Comparison of ENCODE assay signal across 8 cellular contexts in genomic region chr10:50623299-50624153, GRCh38. TPM values are rescaled to one million over a fixed set of nuclear protein-coding genes. Genes with fewer than 3 reads are reported as not detected.
DNase-seq lines count a peak whose midpoint lies in the region; ATAC-seq, FAIRE-seq and TF ChIP-seq lines count a peak whose summit lies in the region.

TSS of gene SGMS1 (minus strand) at chr10:50623956. CDS start at chr10:50344114, 279,842 bp downstream.

- in situ Hi-C loops in brain microvascular endothelial cell (cut with HindIII; ENCODE audit: low pct_ligation_motif_present, low sequenced_read_pairs): no loop called here

- peak within 1 kb of the TSS; percentile 83 for H3K4me3 ChIP-seq in brain microvascular endothelial cell (ENCODE audit: low read depth, low read length)
- H3K4me3 ChIP-seq in iPS-11a (ENCODE audit: low read depth, low read length): peak within 1 kb of the TSS; percentile 78
- peak within 1 kb of the TSS; percentile 83 for H3K4me3 ChIP-seq in skeletal muscle cell (ENCODE audit: low read depth, low read length)

- DNase-seq in GM12892 (ENCODE audit: insufficient read length) (peak; percentile 77), NCI-H1105 treated with DMSO at 0.1 percent for 48 hours (lab: John Stamatoyannopoulos, UW) (peak; percentile 62), UCSD-AML1 (lab: John Stamatoyannopoulos, UW; ENCODE audit: unreplicated experiment) (peak; percentile 87), brain microvascular endothelial cell (peak; percentile 70), skeletal muscle cell (ENCODE audit: low read depth) (peak; percentile 67), NCI-H524 treated with DMSO at 0.1 percent for 48 hours (lab: John Stamatoyannopoulos, UW) (no peak)

- no peak for TF ChIP-seq CTCF in brain microvascular endothelial cell (IDR thresholded peaks at IDR 0.05; ENCODE audit: low read depth, low read length, missing control alignments)

- FAIRE-seq in GM12892 (lab: Jason Lieb, UNC): peak; percentile 76

- TF ChIP-seq POLR2A in GM12892 (IDR thresholded peaks at IDR 0.05; ENCODE audit: low read depth, low read length): no peak; the same call in 1 of the 2 replicates

- peak; percentile 31 for ATAC-seq in HG02588 (IDR thresholded peaks at IDR 0.05; ENCODE audit: unreplicated experiment)

- H3K27me3 ChIP-seq in brain microvascular endothelial cell (replicated peaks): no peaks in the 10 kb centered on the region

- peak within 1 kb of the TSS; percentile 97 for H3K27ac ChIP-seq in brain microvascular endothelial cell

- H3K36me3 ChIP-seq in brain microvascular endothelial cell (replicated peaks): no peaks in the 10 kb centered on the region

RNA-seq across cellular contexts. Expression of gene SGMS1, which starts in this region (rescaled TPM):
- polyA plus RNA-seq in GM12892 (2012; ENCODE audit: missing spikeins): 16.2 TPM
